Comparison of ENCODE assay signal across 1 cellular context in genomic region chr18:11851156-11852047, GRCh38.
TF ChIP-seq lines count a peak whose summit lies in the region.

A gene with protein sequence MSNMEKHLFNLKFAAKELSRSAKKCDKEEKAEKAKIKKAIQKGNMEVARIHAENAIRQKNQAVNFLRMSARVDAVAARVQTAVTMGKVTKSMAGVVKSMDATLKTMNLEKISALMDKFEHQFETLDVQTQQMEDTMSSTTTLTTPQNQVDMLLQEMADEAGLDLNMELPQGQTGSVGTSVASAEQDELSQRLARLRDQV (plus strand): TSS chr18:11851413. CDS start chr18:11851512, 99 bp downstream.

TF ChIP-seq in K562, 482 proteins besides CTCF, POLR2A, EP300 and RAD21 (continued from another document and continues in another):
- TF ChIP-seq, protein P1, sequence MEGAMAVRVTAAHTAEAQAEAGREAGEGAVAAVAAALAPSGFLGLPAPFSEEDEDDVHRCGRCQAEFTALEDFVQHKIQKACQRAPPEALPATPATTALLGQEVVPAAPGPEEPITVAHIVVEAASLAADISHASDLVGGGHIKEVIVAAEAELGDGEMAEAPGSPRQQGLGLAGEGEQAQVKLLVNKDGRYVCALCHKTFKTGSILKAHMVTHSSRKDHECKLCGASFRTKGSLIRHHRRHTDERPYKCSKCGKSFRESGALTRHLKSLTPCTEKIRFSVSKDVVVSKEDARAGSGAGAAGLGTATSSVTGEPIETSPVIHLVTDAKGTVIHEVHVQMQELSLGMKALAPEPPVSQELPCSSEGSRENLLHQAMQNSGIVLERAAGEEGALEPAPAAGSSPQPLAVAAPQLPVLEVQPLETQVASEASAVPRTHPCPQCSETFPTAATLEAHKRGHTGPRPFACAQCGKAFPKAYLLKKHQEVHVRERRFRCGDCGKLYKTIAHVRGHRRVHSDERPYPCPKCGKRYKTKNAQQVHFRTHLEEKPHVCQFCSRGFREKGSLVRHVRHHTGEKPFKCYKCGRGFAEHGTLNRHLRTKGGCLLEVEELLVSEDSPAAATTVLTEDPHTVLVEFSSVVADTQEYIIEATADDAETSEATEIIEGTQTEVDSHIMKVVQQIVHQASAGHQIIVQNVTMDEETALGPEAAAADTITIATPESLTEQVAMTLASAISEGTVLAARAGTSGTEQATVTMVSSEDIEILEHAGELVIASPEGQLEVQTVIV (CRISPR knock-in tag; IDR thresholded peaks at IDR 0.05; ENCODE audit: borderline replicate concordance): no peak
- TF ChIP-seq ATF1 (CRISPR knock-in tag; IDR thresholded peaks at IDR 0.05): peak; percentile 97
- peak; percentile 99 for TF ChIP-seq ATF1 (tag; IDR thresholded peaks at IDR 0.05)
- no peak for TF ChIP-seq ZNF174 (CRISPR knock-in tag; IDR thresholded peaks at IDR 0.05)
- TF ChIP-seq, protein P2, sequence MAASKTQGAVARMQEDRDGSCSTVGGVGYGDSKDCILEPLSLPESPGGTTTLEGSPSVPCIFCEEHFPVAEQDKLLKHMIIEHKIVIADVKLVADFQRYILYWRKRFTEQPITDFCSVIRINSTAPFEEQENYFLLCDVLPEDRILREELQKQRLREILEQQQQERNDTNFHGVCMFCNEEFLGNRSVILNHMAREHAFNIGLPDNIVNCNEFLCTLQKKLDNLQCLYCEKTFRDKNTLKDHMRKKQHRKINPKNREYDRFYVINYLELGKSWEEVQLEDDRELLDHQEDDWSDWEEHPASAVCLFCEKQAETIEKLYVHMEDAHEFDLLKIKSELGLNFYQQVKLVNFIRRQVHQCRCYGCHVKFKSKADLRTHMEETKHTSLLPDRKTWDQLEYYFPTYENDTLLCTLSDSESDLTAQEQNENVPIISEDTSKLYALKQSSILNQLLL (CRISPR knock-in tag; IDR thresholded peaks at IDR 0.05; ENCODE audit: borderline replicate concordance): no peak
- no peak for TF ChIP-seq ZBTB1 (CRISPR knock-in tag; IDR thresholded peaks at IDR 0.05; ENCODE audit: borderline replicate concordance, low read depth)
- TF ChIP-seq ZNF583 (CRISPR knock-in tag; IDR thresholded peaks at IDR 0.05): 0 out of 2 replicates have a peak, but pooled peaks have one; percentile 43
- no peak for TF ChIP-seq SAFB (IDR thresholded peaks at IDR 0.05; ENCODE audit: borderline replicate concordance, low read depth, low read length)
- TF ChIP-seq KDM5B (IDR thresholded peaks at IDR 0.05; ENCODE audit: insufficient replicate concordance, low read depth, low read length): peak; percentile 92
- no peak for TF ChIP-seq PHB2 (IDR thresholded peaks at IDR 0.05; ENCODE audit: low read depth)
- no peak for TF ChIP-seq POLR3G (IDR thresholded peaks at IDR 0.05; ENCODE audit: extremely low read depth, insufficient read length, insufficient replicate concordance)
- TF ChIP-seq PCBP2 (IDR thresholded peaks at IDR 0.05; ENCODE audit: low read depth, low read length, poor library complexity, severe bottlenecking): no peak
- TF ChIP-seq NR2F6 (CRISPR knock-in tag; IDR thresholded peaks at IDR 0.05): no peak
- peak; percentile 51; the same call in 1 of the 2 replicates for TF ChIP-seq GATAD2B (IDR thresholded peaks at IDR 0.05; ENCODE audit: borderline replicate concordance)
- TF ChIP-seq GTF2F1 (IDR thresholded peaks at IDR 0.05; ENCODE audit: low read depth, low read length): peak; percentile 45; the same call in 1 of the 2 replicates
- TF ChIP-seq HNRNPK (IDR thresholded peaks at IDR 0.05; ENCODE audit: low read depth, low read length, poor library complexity, severe bottlenecking): no peak
- peak; percentile 86 for TF ChIP-seq HCFC1 (IDR thresholded peaks at IDR 0.05; ENCODE audit: low read depth, low read length)
- TF ChIP-seq, protein P3, sequence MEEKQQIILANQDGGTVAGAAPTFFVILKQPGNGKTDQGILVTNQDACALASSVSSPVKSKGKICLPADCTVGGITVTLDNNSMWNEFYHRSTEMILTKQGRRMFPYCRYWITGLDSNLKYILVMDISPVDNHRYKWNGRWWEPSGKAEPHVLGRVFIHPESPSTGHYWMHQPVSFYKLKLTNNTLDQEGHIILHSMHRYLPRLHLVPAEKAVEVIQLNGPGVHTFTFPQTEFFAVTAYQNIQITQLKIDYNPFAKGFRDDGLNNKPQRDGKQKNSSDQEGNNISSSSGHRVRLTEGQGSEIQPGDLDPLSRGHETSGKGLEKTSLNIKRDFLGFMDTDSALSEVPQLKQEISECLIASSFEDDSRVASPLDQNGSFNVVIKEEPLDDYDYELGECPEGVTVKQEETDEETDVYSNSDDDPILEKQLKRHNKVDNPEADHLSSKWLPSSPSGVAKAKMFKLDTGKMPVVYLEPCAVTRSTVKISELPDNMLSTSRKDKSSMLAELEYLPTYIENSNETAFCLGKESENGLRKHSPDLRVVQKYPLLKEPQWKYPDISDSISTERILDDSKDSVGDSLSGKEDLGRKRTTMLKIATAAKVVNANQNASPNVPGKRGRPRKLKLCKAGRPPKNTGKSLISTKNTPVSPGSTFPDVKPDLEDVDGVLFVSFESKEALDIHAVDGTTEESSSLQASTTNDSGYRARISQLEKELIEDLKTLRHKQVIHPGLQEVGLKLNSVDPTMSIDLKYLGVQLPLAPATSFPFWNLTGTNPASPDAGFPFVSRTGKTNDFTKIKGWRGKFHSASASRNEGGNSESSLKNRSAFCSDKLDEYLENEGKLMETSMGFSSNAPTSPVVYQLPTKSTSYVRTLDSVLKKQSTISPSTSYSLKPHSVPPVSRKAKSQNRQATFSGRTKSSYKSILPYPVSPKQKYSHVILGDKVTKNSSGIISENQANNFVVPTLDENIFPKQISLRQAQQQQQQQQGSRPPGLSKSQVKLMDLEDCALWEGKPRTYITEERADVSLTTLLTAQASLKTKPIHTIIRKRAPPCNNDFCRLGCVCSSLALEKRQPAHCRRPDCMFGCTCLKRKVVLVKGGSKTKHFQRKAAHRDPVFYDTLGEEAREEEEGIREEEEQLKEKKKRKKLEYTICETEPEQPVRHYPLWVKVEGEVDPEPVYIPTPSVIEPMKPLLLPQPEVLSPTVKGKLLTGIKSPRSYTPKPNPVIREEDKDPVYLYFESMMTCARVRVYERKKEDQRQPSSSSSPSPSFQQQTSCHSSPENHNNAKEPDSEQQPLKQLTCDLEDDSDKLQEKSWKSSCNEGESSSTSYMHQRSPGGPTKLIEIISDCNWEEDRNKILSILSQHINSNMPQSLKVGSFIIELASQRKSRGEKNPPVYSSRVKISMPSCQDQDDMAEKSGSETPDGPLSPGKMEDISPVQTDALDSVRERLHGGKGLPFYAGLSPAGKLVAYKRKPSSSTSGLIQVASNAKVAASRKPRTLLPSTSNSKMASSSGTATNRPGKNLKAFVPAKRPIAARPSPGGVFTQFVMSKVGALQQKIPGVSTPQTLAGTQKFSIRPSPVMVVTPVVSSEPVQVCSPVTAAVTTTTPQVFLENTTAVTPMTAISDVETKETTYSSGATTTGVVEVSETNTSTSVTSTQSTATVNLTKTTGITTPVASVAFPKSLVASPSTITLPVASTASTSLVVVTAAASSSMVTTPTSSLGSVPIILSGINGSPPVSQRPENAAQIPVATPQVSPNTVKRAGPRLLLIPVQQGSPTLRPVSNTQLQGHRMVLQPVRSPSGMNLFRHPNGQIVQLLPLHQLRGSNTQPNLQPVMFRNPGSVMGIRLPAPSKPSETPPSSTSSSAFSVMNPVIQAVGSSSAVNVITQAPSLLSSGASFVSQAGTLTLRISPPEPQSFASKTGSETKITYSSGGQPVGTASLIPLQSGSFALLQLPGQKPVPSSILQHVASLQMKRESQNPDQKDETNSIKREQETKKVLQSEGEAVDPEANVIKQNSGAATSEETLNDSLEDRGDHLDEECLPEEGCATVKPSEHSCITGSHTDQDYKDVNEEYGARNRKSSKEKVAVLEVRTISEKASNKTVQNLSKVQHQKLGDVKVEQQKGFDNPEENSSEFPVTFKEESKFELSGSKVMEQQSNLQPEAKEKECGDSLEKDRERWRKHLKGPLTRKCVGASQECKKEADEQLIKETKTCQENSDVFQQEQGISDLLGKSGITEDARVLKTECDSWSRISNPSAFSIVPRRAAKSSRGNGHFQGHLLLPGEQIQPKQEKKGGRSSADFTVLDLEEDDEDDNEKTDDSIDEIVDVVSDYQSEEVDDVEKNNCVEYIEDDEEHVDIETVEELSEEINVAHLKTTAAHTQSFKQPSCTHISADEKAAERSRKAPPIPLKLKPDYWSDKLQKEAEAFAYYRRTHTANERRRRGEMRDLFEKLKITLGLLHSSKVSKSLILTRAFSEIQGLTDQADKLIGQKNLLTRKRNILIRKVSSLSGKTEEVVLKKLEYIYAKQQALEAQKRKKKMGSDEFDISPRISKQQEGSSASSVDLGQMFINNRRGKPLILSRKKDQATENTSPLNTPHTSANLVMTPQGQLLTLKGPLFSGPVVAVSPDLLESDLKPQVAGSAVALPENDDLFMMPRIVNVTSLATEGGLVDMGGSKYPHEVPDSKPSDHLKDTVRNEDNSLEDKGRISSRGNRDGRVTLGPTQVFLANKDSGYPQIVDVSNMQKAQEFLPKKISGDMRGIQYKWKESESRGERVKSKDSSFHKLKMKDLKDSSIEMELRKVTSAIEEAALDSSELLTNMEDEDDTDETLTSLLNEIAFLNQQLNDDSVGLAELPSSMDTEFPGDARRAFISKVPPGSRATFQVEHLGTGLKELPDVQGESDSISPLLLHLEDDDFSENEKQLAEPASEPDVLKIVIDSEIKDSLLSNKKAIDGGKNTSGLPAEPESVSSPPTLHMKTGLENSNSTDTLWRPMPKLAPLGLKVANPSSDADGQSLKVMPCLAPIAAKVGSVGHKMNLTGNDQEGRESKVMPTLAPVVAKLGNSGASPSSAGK (IDR thresholded peaks at IDR 0.05): peak; percentile 16
- TF ChIP-seq TOE1 (IDR thresholded peaks at IDR 0.05; ENCODE audit: borderline replicate concordance): 0 out of 2 replicates have a peak, but pooled peaks have one; percentile 33
- no peak for TF ChIP-seq TOE1 (CRISPR knock-in tag; IDR thresholded peaks at IDR 0.05; ENCODE audit: borderline replicate concordance, low read depth)
- TF ChIP-seq EP400 (IDR thresholded peaks at IDR 0.05): peak; percentile 75
- TF ChIP-seq, protein P4, sequence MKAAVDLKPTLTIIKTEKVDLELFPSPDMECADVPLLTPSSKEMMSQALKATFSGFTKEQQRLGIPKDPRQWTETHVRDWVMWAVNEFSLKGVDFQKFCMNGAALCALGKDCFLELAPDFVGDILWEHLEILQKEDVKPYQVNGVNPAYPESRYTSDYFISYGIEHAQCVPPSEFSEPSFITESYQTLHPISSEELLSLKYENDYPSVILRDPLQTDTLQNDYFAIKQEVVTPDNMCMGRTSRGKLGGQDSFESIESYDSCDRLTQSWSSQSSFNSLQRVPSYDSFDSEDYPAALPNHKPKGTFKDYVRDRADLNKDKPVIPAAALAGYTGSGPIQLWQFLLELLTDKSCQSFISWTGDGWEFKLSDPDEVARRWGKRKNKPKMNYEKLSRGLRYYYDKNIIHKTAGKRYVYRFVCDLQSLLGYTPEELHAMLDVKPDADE (conservative IDR thresholded peaks at IDR 0.05; ENCODE audit: control insufficient read depth, low read depth, low read length): peak; percentile 72; the same call in 1 of the 2 replicates
- TF ChIP-seq POLR2AphosphoS2 (IDR thresholded peaks at IDR 0.05; ENCODE audit: low read length): no peak
- no peak for TF ChIP-seq MCM3 (IDR thresholded peaks at IDR 0.05)
- no peak for TF ChIP-seq HSF4 (CRISPR knock-in tag; IDR thresholded peaks at IDR 0.05; ENCODE audit: borderline replicate concordance)
- no peak for TF ChIP-seq ZNF212 (CRISPR knock-in tag; IDR thresholded peaks at IDR 0.05)
- TF ChIP-seq RBM17 (IDR thresholded peaks at IDR 0.05; ENCODE audit: borderline replicate concordance, low read depth, low read length): no peak
- peak; percentile 86 for TF ChIP-seq MTA3 (IDR thresholded peaks at IDR 0.05; ENCODE audit: borderline replicate concordance)
- TF ChIP-seq XRCC4 (IDR thresholded peaks at IDR 0.05; ENCODE audit: extremely low read depth, insufficient read depth, insufficient read length): no peak
- TF ChIP-seq MCM5 (IDR thresholded peaks at IDR 0.05; ENCODE audit: low read depth): no peak
- no peak for TF ChIP-seq SRSF7 (optimal IDR thresholded peaks at IDR 0.05; ENCODE audit: low read depth, low read length)
- TF ChIP-seq OTX1 (CRISPR knock-in tag; IDR thresholded peaks at IDR 0.05): 0 out of 2 replicates have a peak, but pooled peaks have one; percentile 58
- no peak for TF ChIP-seq ZNF311 (CRISPR knock-in tag; IDR thresholded peaks at IDR 0.05)
- peak in 1 of 2 experiments; percentile 94; a peak in 2 of 4 replicates for TF ChIP-seq TBL1XR1 (IDR thresholded peaks at IDR 0.05; ENCODE audit: low read length in 2 of 2)
- TF ChIP-seq ZNF717 (CRISPR knock-in tag; IDR thresholded peaks at IDR 0.05): no peak
- TF ChIP-seq SP1 (CRISPR knock-in tag; IDR thresholded peaks at IDR 0.05): peak; percentile 80
- no peak for TF ChIP-seq HDGF (IDR thresholded peaks at IDR 0.05)
- TF ChIP-seq HEY1 (CRISPR knock-in tag; IDR thresholded peaks at IDR 0.05; ENCODE audit: borderline replicate concordance): no peak
- TF ChIP-seq NFRKB (IDR thresholded peaks at IDR 0.05; ENCODE audit: low read depth): peak; percentile 37; the same call in 1 of the 2 replicates
- TF ChIP-seq SMAD4 (CRISPR knock-in tag; conservative IDR thresholded peaks at IDR 0.05): peak; percentile 84
- no peak for TF ChIP-seq RFX5 (IDR thresholded peaks at IDR 0.05; ENCODE audit: low read depth, low read length)
- TF ChIP-seq, protein P5, sequence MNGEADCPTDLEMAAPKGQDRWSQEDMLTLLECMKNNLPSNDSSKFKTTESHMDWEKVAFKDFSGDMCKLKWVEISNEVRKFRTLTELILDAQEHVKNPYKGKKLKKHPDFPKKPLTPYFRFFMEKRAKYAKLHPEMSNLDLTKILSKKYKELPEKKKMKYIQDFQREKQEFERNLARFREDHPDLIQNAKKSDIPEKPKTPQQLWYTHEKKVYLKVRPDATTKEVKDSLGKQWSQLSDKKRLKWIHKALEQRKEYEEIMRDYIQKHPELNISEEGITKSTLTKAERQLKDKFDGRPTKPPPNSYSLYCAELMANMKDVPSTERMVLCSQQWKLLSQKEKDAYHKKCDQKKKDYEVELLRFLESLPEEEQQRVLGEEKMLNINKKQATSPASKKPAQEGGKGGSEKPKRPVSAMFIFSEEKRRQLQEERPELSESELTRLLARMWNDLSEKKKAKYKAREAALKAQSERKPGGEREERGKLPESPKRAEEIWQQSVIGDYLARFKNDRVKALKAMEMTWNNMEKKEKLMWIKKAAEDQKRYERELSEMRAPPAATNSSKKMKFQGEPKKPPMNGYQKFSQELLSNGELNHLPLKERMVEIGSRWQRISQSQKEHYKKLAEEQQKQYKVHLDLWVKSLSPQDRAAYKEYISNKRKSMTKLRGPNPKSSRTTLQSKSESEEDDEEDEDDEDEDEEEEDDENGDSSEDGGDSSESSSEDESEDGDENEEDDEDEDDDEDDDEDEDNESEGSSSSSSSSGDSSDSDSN (IDR thresholded peaks at IDR 0.05; ENCODE audit: borderline replicate concordance in 1 of 2, low read depth in 2 of 2, low read length in 2 of 2): peak in 1 of 2 experiments; percentile 59; a peak in 2 of 4 replicates
- peak; percentile 99 for TF ChIP-seq CREM (IDR thresholded peaks at IDR 0.05; ENCODE audit: low read depth)
- no peak for TF ChIP-seq BRF1 (IDR thresholded peaks at IDR 0.05; ENCODE audit: borderline replicate concordance, extremely low read depth, insufficient read length)
- no peak for TF ChIP-seq NFATC3 (IDR thresholded peaks at IDR 0.05)
- TF ChIP-seq, protein P6, sequence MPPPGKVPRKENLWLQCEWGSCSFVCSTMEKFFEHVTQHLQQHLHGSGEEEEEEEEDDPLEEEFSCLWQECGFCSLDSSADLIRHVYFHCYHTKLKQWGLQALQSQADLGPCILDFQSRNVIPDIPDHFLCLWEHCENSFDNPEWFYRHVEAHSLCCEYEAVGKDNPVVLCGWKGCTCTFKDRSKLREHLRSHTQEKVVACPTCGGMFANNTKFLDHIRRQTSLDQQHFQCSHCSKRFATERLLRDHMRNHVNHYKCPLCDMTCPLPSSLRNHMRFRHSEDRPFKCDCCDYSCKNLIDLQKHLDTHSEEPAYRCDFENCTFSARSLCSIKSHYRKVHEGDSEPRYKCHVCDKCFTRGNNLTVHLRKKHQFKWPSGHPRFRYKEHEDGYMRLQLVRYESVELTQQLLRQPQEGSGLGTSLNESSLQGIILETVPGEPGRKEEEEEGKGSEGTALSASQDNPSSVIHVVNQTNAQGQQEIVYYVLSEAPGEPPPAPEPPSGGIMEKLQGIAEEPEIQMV (tag; conservative IDR thresholded peaks at IDR 0.05; ENCODE audit: low read depth): no peak
